ENCODE assay signal across 2 cellular contexts in genomic region chr14:103652806-103653205, GRCh38.
A peak's percentile ranks its signal among the peaks of the same experiment; 100 is the strongest.
TF ChIP-seq lines count a peak whose summit lies in the region.

No MANE protein-coding gene starts in this region.

TF ChIP-seq in A549, 52 proteins besides CTCF, POLR2A, EP300 and RAD21:
- peak; percentile 92 for TF ChIP-seq MAFK (IDR thresholded peaks at IDR 0.05; ENCODE audit: partially characterized antibody)
- TF ChIP-seq, protein P1, sequence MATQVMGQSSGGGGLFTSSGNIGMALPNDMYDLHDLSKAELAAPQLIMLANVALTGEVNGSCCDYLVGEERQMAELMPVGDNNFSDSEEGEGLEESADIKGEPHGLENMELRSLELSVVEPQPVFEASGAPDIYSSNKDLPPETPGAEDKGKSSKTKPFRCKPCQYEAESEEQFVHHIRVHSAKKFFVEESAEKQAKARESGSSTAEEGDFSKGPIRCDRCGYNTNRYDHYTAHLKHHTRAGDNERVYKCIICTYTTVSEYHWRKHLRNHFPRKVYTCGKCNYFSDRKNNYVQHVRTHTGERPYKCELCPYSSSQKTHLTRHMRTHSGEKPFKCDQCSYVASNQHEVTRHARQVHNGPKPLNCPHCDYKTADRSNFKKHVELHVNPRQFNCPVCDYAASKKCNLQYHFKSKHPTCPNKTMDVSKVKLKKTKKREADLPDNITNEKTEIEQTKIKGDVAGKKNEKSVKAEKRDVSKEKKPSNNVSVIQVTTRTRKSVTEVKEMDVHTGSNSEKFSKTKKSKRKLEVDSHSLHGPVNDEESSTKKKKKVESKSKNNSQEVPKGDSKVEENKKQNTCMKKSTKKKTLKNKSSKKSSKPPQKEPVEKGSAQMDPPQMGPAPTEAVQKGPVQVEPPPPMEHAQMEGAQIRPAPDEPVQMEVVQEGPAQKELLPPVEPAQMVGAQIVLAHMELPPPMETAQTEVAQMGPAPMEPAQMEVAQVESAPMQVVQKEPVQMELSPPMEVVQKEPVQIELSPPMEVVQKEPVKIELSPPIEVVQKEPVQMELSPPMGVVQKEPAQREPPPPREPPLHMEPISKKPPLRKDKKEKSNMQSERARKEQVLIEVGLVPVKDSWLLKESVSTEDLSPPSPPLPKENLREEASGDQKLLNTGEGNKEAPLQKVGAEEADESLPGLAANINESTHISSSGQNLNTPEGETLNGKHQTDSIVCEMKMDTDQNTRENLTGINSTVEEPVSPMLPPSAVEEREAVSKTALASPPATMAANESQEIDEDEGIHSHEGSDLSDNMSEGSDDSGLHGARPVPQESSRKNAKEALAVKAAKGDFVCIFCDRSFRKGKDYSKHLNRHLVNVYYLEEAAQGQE (IDR thresholded peaks at IDR 0.05), result no peak
TF ChIP-seq in A549: peak in this region for 1.

TF ChIP-seq in IMR-90, 13 proteins besides CTCF, POLR2A, EP300 and RAD21:
- TF ChIP-seq BHLHE40 (IDR thresholded peaks at IDR 0.05; ENCODE audit: low read depth, low read length) (no peak), FOS (IDR thresholded peaks at IDR 0.05; ENCODE audit: low read depth, low read length) (no peak), SMC3 (IDR thresholded peaks at IDR 0.05; ENCODE audit: low read depth, low read length) (no peak), MAFK (IDR thresholded peaks at IDR 0.05; ENCODE audit: low read depth, low read length) (peak; percentile 97), CEBPB (IDR thresholded peaks at IDR 0.05; ENCODE audit: low read depth, low read length) (no peak), RFX5 (IDR thresholded peaks at IDR 0.05; ENCODE audit: low read depth, low read length) (no peak)
